In genomic region chr22:37624017-37624365, GRCh38 we compare ENCODE assay signal across 14 cellular contexts. TPM values are rescaled to one million over a fixed set of nuclear protein-coding genes. Genes with fewer than 3 reads are reported as not detected.
DNase-seq lines count a peak whose midpoint lies in the region; ATAC-seq and TF ChIP-seq lines count a peak whose summit lies in the region.
"Had no signal": no experiment of that assay in that cellular context is flagged by ENCODE, and none has a peak within 500 bp of the region (broad histone marks: within the 10 kb centered on the region; RNA-seq: fewer than 3 reads in every experiment).

No MANE protein-coding gene starts in this region.

- peaks cover 7% of the 10 kb centered on the region for H3K36me3 Mint-ChIP-seq in IgD-negative memory B cell
- H3K36me3 Mint-ChIP-seq in activated CD4-positive, alpha-beta memory T cell treated with anti-CD3 and anti-CD28 coated beads, Interleukin-2, amount 10 ng/mL, durations not matched to agents 7 days and 5 days (ENCODE audit: low read depth): peaks cover 21% of the 10 kb centered on the region

- H3K9me3 ChIP-seq in left lung: no peaks in the 10 kb centered on the region
- H3K9me3 ChIP-seq: body of pancreas, heart left ventricle, psoas muscle, testis had no signal

- H3K4me3 Mint-ChIP-seq in IgD-negative memory B cell: peak overlapping the region in 1 of 4 donors; percentile 49
- H3K4me3 Mint-ChIP-seq in activated CD4-positive, alpha-beta memory T cell treated with anti-CD3 and anti-CD28 coated beads, Interleukin-2, amount 10 ng/mL, durations not matched to agents 7 days and 5 days: no peak overlapping the region
- H3K4me3 Mint-ChIP-seq in stimulated activated naive CD8-positive, alpha-beta T cell treated with anti-CD3 and anti-CD28 coated beads, Interleukin-15, amount 100 ng/mL, for 72 hours: no peak overlapping the region

- POLR2A ChIA-PET in activated CD4-positive, alpha-beta memory T cell treated with anti-CD3 and anti-CD28 coated beads, Interleukin-2, amount 10 ng/mL, durations not matched to agents 7 days and 5 days (lab: Charles Lee): no interaction called here

- peaks cover 2% of the 10 kb centered on the region for H3K27me3 Mint-ChIP-seq in IgD-negative memory B cell
- no peaks in the 10 kb centered on the region for H3K27me3 Mint-ChIP-seq in activated CD4-positive, alpha-beta memory T cell treated with anti-CD3 and anti-CD28 coated beads, Interleukin-2, amount 10 ng/mL, durations not matched to agents 7 days and 5 days
- no peaks in the 10 kb centered on the region for H3K27me3 Mint-ChIP-seq in stimulated activated naive CD8-positive, alpha-beta T cell treated with anti-CD3 and anti-CD28 coated beads, Interleukin-15, amount 100 ng/mL, for 72 hours

- peaks cover 31 to 32% (median 31%) of the 10 kb centered on the region in 3 donors for H3K4me1 Mint-ChIP-seq in IgD-negative memory B cell
- peaks cover 47% of the 10 kb centered on the region for H3K4me1 Mint-ChIP-seq in activated CD4-positive, alpha-beta memory T cell treated with anti-CD3 and anti-CD28 coated beads, Interleukin-2, amount 10 ng/mL, durations not matched to agents 7 days and 5 days
- peaks cover 65% of the 10 kb centered on the region for H3K4me1 Mint-ChIP-seq in stimulated activated naive CD8-positive, alpha-beta T cell treated with anti-CD3 and anti-CD28 coated beads, Interleukin-15, amount 100 ng/mL, for 72 hours

- no peaks in the 10 kb centered on the region for H3K9me3 Mint-ChIP-seq in IgD-negative memory B cell
- H3K9me3 Mint-ChIP-seq in activated CD4-positive, alpha-beta memory T cell treated with anti-CD3 and anti-CD28 coated beads, Interleukin-2, amount 10 ng/mL, durations not matched to agents 7 days and 5 days: no peaks in the 10 kb centered on the region
- H3K9me3 Mint-ChIP-seq in stimulated activated naive CD8-positive, alpha-beta T cell treated with anti-CD3 and anti-CD28 coated beads, Interleukin-15, amount 100 ng/mL, for 72 hours: no peaks in the 10 kb centered on the region

- peak overlapping the region in 2 of 3 donors; percentile 85 to 91 for H3K27ac Mint-ChIP-seq in IgD-negative memory B cell
- peak overlapping the region; percentile 79 for H3K27ac Mint-ChIP-seq in activated CD4-positive, alpha-beta memory T cell treated with anti-CD3 and anti-CD28 coated beads, Interleukin-2, amount 10 ng/mL, durations not matched to agents 7 days and 5 days
- H3K27ac Mint-ChIP-seq in stimulated activated naive CD8-positive, alpha-beta T cell treated with anti-CD3 and anti-CD28 coated beads, Interleukin-15, amount 100 ng/mL, for 72 hours: peak overlapping the region; percentile 92 to 96

- no peak overlapping the region for H3K4me3 ChIP-seq in left lung
- H3K4me3 ChIP-seq: body of pancreas, heart left ventricle, psoas muscle, testis had no signal

- no peaks in the 10 kb centered on the region for H3K27me3 ChIP-seq in left lung
- H3K27me3 ChIP-seq: body of pancreas, heart left ventricle, testis had no signal

- TF ChIP-seq CTCF in left lung (IDR thresholded peaks at IDR 0.05): no peak

- peaks cover 0 to 86% of the 10 kb centered on the region in 2 donors for H3K36me3 ChIP-seq in left lung

- intact Hi-C loops in left lung (cut with DNase I): no loop called here

- peaks cover 11 to 50% of the 10 kb centered on the region in 2 donors for H3K4me1 ChIP-seq in left lung
- H3K4me1 ChIP-seq: body of pancreas had no signal

- peak; percentile 78 for ATAC-seq in left lung
- no peak for ATAC-seq in stimulated activated naive CD8-positive, alpha-beta T cell treated with anti-CD3 and anti-CD28 coated beads, Interleukin-15, amount 100 ng/mL, for 72 hours

- no peak overlapping the region for H3K27ac ChIP-seq in left lung
- H3K27ac ChIP-seq: body of pancreas, psoas muscle, testis had no signal

- CTCF ChIA-PET in activated CD4-positive, alpha-beta memory T cell treated with anti-CD3 and anti-CD28 coated beads, Interleukin-2, amount 10 ng/mL, durations not matched to agents 7 days and 5 days (lab: Charles Lee): interaction anchor here (0.7 to 1.1 kb wide), 4 partner anchors 9 to 56 kb away, joined by 3 to 4 read pairs (median 3); partner anchors contain the start of gene GGA1

- DNase-seq in activated CD4-positive, alpha-beta memory T cell treated with anti-CD3 and anti-CD28 coated beads, Interleukin-2, amount 10 ng/mL, durations not matched to agents 7 days and 5 days: no peak
- DNase-seq in left lung (peak in 1 of 2 donors; percentile 69), NCI-H748 (lab: John Stamatoyannopoulos, UW; ENCODE audit: unreplicated experiment) (no peak), AG08395 (ENCODE audit: low spot score) (no peak)
- no peak for DNase-seq in stimulated activated naive CD8-positive, alpha-beta T cell treated with anti-CD3 and anti-CD28 coated beads, Interleukin-15, amount 100 ng/mL, for 72 hours
- DNase-seq in stimulated activated CD4-positive, alpha-beta T cell treated with anti-CD3 and anti-CD28 coated beads, Interleukin-1b, Interleukin-23, amount 100 ng/mL, for 48 hours: no peak
- DNase-seq: NCI-H510A had no signal

RNA-seq across cellular contexts. Expression of gene GGA1, which starts 15.4 kb away (rescaled TPM):
- polyA plus RNA-seq in IgD-negative memory B cell: 31.3 TPM
- 10 to 100 TPM; 59.5 to 64.4 TPM for total RNA-seq in activated CD4-positive, alpha-beta memory T cell treated with anti-CD3 and anti-CD28 coated beads, Interleukin-2, amount 10 ng/mL, durations not matched to agents 7 days and 5 days
- 10 to 100 TPM; 53.0 to 64.3 TPM for total RNA-seq in left lung

RNA-seq across cellular contexts. Expression of gene SH3BP1, which starts 15.5 kb away (rescaled TPM):
- 14.7 TPM for polyA plus RNA-seq in IgD-negative memory B cell
- 100 to 1,000 TPM; 161 to 162 TPM for total RNA-seq in activated CD4-positive, alpha-beta memory T cell treated with anti-CD3 and anti-CD28 coated beads, Interleukin-2, amount 10 ng/mL, durations not matched to agents 7 days and 5 days
- total RNA-seq in left lung: 10 to 100 TPM; 14.0 to 40.7 TPM

RNA-seq across cellular contexts. Expression of gene PDXP, which starts 34.5 kb away (rescaled TPM):
- 2.4 TPM for polyA plus RNA-seq in IgD-negative memory B cell
- total RNA-seq in activated CD4-positive, alpha-beta memory T cell treated with anti-CD3 and anti-CD28 coated beads, Interleukin-2, amount 10 ng/mL, durations not matched to agents 7 days and 5 days: 10 to 100 TPM; 19.1 to 21.6 TPM
- 10 to 100 TPM in 1 of 2 donors, 1 to 10 TPM in 1; 8.3 to 10.1 TPM for total RNA-seq in left lung

RNA-seq across cellular contexts. Expression of gene LGALS2, which starts 44.1 kb away (rescaled TPM):
- 0.63 TPM for polyA plus RNA-seq in IgD-negative memory B cell
- not detected for total RNA-seq in activated CD4-positive, alpha-beta memory T cell treated with anti-CD3 and anti-CD28 coated beads, Interleukin-2, amount 10 ng/mL, durations not matched to agents 7 days and 5 days
- total RNA-seq in left lung: under 1 TPM in 1 of 2 donors, not detected in 1; 0.61 TPM
- total RNA-seq: endothelial cell of umbilical vein, lung microvascular endothelial cell, psoas muscle, testis had no signal
- polyA plus RNA-seq: endothelial cell of umbilical vein had no signal

RNA-seq across cellular contexts. Expression of gene LGALS1, which starts 51.4 kb away (rescaled TPM):
- polyA plus RNA-seq in IgD-negative memory B cell: 314 TPM
- 1,000 to 10,000 TPM; 2,209 to 2,240 TPM for total RNA-seq in activated CD4-positive, alpha-beta memory T cell treated with anti-CD3 and anti-CD28 coated beads, Interleukin-2, amount 10 ng/mL, durations not matched to agents 7 days and 5 days
- total RNA-seq in left lung: 100 to 1,000 TPM; 826 to 851 TPM
